Comparison of ENCODE assay signal across 30 cellular contexts in genomic region chr2:159262226-159262625, GRCh38. TPM values are rescaled to one million over a fixed set of nuclear protein-coding genes. Genes with fewer than 3 reads are reported as not detected.
DNase-seq lines count a peak whose midpoint lies in the region; ATAC-seq and TF ChIP-seq lines count a peak whose summit lies in the region.
"Had no signal": no experiment of that assay in that cellular context is flagged by ENCODE, and none has a peak within 500 bp of the region (broad histone marks: within the 10 kb centered on the region; RNA-seq: fewer than 3 reads in every experiment).

No MANE protein-coding gene starts in this region.

- H3K27me3 ChIP-seq in heart left ventricle (no peaks in the 10 kb centered on the region), brain microvascular endothelial cell (replicated peaks) (no peaks in the 10 kb centered on the region), esophagus squamous epithelium (no peaks in the 10 kb centered on the region)
- H3K27me3 ChIP-seq: esophagus muscularis mucosa, gastroesophageal sphincter, sigmoid colon had no signal

- in situ Hi-C loops in brain microvascular endothelial cell (cut with HindIII; ENCODE audit: low pct_ligation_motif_present, low sequenced_read_pairs): no loop called here

- H3K4me1 ChIP-seq in heart left ventricle (peaks cover 0 to 23% (median 8%) of the 10 kb centered on the region in 12 donors), esophagus squamous epithelium (no peaks in the 10 kb centered on the region)
- H3K4me1 ChIP-seq: esophagus muscularis mucosa, gastroesophageal sphincter, prostate gland, sigmoid colon had no signal

- H3K4me3 ChIP-seq in heart left ventricle: no peak overlapping the region
- no peak overlapping the region for H3K4me3 ChIP-seq in brain microvascular endothelial cell (ENCODE audit: low read depth, low read length)
- no peak overlapping the region for H3K4me3 ChIP-seq in esophagus squamous epithelium
- H3K4me3 ChIP-seq: esophagus muscularis mucosa, gastroesophageal sphincter, prostate gland, sigmoid colon had no signal

- TF ChIP-seq POLR2A in heart left ventricle (IDR thresholded peaks at IDR 0.05) (no peak), esophagus squamous epithelium (IDR thresholded peaks at IDR 0.05) (no peak)

- TF ChIP-seq CTCF in heart left ventricle (IDR thresholded peaks at IDR 0.05) (no peak), brain microvascular endothelial cell (IDR thresholded peaks at IDR 0.05; ENCODE audit: low read depth, low read length, missing control alignments) (no peak), esophagus squamous epithelium (IDR thresholded peaks at IDR 0.05) (no peak)

- peak overlapping the region; percentile 38 to 82 (median 64) for H3K27ac ChIP-seq in heart left ventricle
- H3K27ac ChIP-seq in brain microvascular endothelial cell: peak overlapping the region; percentile 23
- no peak overlapping the region for H3K27ac ChIP-seq in esophagus squamous epithelium
- H3K27ac ChIP-seq: esophagus muscularis mucosa, gastroesophageal sphincter, HL-60, prostate gland, sigmoid colon had no signal

- H3K9me3 ChIP-seq in heart left ventricle (no peaks in the 10 kb centered on the region), esophagus squamous epithelium (no peaks in the 10 kb centered on the region)
- H3K9me3 ChIP-seq: esophagus muscularis mucosa, gastroesophageal sphincter, prostate gland, sigmoid colon had no signal

- ATAC-seq in heart left ventricle (peak in 1 of 4 donors; percentile 26), left cardiac atrium (no peak)
- ATAC-seq: gastroesophageal sphincter, left colon, T-cell had no signal

- intact Hi-C loops in heart left ventricle (cut with DNase I): no loop called here
- intact Hi-C loops in left cardiac atrium (cut with DNase I): no loop called here
- intact Hi-C loops in esophagus squamous epithelium (cut with DNase I): no loop called here

- DNase-seq in heart left ventricle (no peak), left cardiac atrium (no peak), brain microvascular endothelial cell (peak; percentile 11), medulla oblongata (ENCODE audit: extremely low spot score) (peak; percentile 6), germinal center (ENCODE audit: low spot score) (no peak), esophagus squamous epithelium (lab: John Stamatoyannopoulos, UW) (no peak), OCI-M1 (lab: John Stamatoyannopoulos, UW) (no peak)
- DNase-seq in activated CD4-positive, CD25-positive, alpha-beta regulatory T cell (lab: John Stamatoyannopoulos, UW): no peak
- DNase-seq: activated CD4-positive, alpha-beta T cell treated with anti-CD3 and anti-CD28 coated beads, Interleukin-2, amount 10 ng/mL, durations not matched to agents 7 days and 5 days; activated gamma-delta T cell; activated naive CD8-positive, alpha-beta T cell treated with anti-CD3 and anti-CD28 coated beads for 36 hours; aorta; CD4-positive, alpha-beta memory T cell; dermis blood vessel endothelial cell; DMS 273 treated with DMSO at 0.1 percent for 48 hours; H9; hypothalamus; KBM-7; left colon; NCI-H1092; NCI-H1694; NCI-H446; NCI-H748 treated with DMSO at 0.1 percent for 48 hours; sigmoid colon; stimulated activated CD4-positive, alpha-beta T cell treated with anti-CD3 and anti-CD28 coated beads, Interleukin-4, amount 100 ng/mL, for 24 hours; T-cell had no signal

- 64 to 72% (median 70%) methylated on average over 6 of the region's 6 CpGs for WGBS in heart left ventricle, 4 donors
- 79 to 83% methylated on average over 6 of the region's 6 CpGs for WGBS in esophagus squamous epithelium, 2 donors

- H3K36me3 ChIP-seq in heart left ventricle: peaks cover 0 to 40% (median 12%) of the 10 kb centered on the region in 9 donors
- H3K36me3 ChIP-seq in brain microvascular endothelial cell (replicated peaks): no peaks in the 10 kb centered on the region
- peaks cover 0 to 50% (median 0%) of the 10 kb centered on the region in 3 donors for H3K36me3 ChIP-seq in esophagus squamous epithelium
- H3K36me3 ChIP-seq: prostate gland had no signal

RNA-seq across cellular contexts. Expression of gene WDSUB1, which starts 24.3 kb away (rescaled TPM):
- total RNA-seq in heart left ventricle: 10 to 100 TPM in 2 of 9 donors, 1 to 10 TPM in 7; 5.1 to 12.4 (median 9.1) TPM
- polyA plus RNA-seq in heart left ventricle: 1 to 10 TPM; 5.9 to 8.0 TPM
- total RNA-seq in left cardiac atrium: 1 to 10 TPM; 5.8 to 9.3 TPM
- total RNA-seq in esophagus squamous epithelium: 1 to 10 TPM; 4.9 to 7.1 (median 5.9) TPM

Comparison
In these comparisons a context has a peak if more than half of its experiments do, and no peak if none do; other contexts are left out.
1. DNase-seq: peak in brain microvascular endothelial cell (single experiment) and medulla oblongata (single experiment); none in heart left ventricle (0 of 5), left cardiac atrium (single experiment), germinal center (single experiment), esophagus squamous epithelium (single experiment), OCI-M1 (single experiment) and activated CD4-positive, CD25-positive, alpha-beta regulatory T cell (0 of 4).
2. H3K27ac ChIP-seq: peak in heart left ventricle (12 of 12) and brain microvascular endothelial cell (single experiment); none in esophagus squamous epithelium (0 of 4).